In genomic region chr9:88953401-88954029, GRCh38 we compare ENCODE assay signal across 1 cellular context.
TF ChIP-seq lines count a peak whose summit lies in the region.

No MANE protein-coding gene starts in this region.

TF ChIP-seq in WTC11, 78 proteins besides CTCF, POLR2A, EP300 and RAD21 (continued from another document):
- TF ChIP-seq E2F1 (CRISPR knock-in tag; IDR thresholded peaks at IDR 0.05): no peak
